Comparison of ENCODE assay signal across 6 cellular contexts in the genomic region with DNA sequence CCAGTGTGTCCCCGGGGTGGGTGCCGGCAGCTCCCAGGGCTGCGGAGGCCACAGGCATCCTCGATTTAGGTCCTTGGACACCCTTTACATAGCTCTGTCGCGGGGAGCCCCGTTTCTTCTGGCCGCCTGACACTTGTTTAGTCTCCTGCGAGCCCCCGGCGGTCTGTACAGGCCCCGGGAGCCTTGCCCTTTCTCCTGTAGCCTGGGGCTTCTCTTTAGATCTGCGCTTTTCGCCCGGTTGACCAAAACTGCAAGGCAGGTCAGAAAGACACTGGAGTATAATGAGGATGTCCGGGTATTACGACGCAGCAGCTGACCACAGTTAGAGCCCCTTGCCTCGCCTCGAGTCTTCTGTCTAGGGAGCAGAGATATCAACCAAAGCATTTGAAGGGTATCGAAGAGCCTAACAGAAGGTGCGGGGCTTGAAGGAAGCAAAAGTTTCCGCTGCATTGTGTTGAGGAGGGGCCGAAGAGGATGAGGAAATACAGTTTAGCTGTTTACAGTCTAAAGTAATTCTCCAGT. TPM values are rescaled to one million over a fixed set of nuclear protein-coding genes. Genes with fewer than 3 reads are reported as not detected.
A peak's percentile ranks its signal among the peaks of the same experiment; 100 is the strongest.
DNase-seq lines count a peak whose midpoint lies in the region; FAIRE-seq and TF ChIP-seq lines count a peak whose summit lies in the region.

No MANE protein-coding gene starts in this region.

- no peaks in the 10 kb centered on the region for H3K9me3 Mint-ChIP-seq in activated T-cell treated with anti-CD3 and anti-CD28 coated beads, Interleukin-2, amount 50 U/mL, for 24 hours

- no peaks in the 10 kb centered on the region for H3K4me1 ChIP-seq in kidney (ENCODE audit: control insufficient read depth in 1 of 2, insufficient read depth in 1 of 2, low read depth in 1 of 2, low read length in 2 of 2)

- H3K4me1 Mint-ChIP-seq in activated T-cell treated with anti-CD3 and anti-CD28 coated beads, Interleukin-2, amount 50 U/mL, for 24 hours (ENCODE audit: low read depth) = peaks cover 46% of the 10 kb centered on the region

- peak overlapping the region; percentile 90 for H3K4me3 Mint-ChIP-seq in activated T-cell treated with anti-CD3 and anti-CD28 coated beads, Interleukin-2, amount 50 U/mL, for 24 hours

- peak overlapping the region; percentile 51 for H2AFZ ChIP-seq in SU-DHL-6 (ENCODE audit: low read depth, low read length, severe bottlenecking)

- peak overlapping the region; percentile 92 for H3K27ac Mint-ChIP-seq in activated T-cell treated with anti-CD3 and anti-CD28 coated beads, Interleukin-2, amount 50 U/mL, for 24 hours

- H3K4me3 ChIP-seq in SU-DHL-6 (ENCODE audit: insufficient read depth, low read length, poor library complexity, severe bottlenecking) = peak overlapping the region; percentile 90
- H3K4me3 ChIP-seq in kidney (ENCODE audit: low read length in 2 of 2) = peak overlapping the region; percentile 84 to 86

- H3F3A ChIP-seq in SU-DHL-6 (ENCODE audit: insufficient read depth) = no peaks in the 10 kb centered on the region

- peak overlapping the region; percentile 80 for H3K4me2 ChIP-seq in SU-DHL-6 (ENCODE audit: low read depth, low read length, poor library complexity, severe bottlenecking)

- H3K27ac ChIP-seq in SU-DHL-6 (ENCODE audit: low read depth, low read length) (peak overlapping the region; percentile 77), kidney (ENCODE audit: low read depth in 2 of 2, low read length in 2 of 2) (peak overlapping the region; percentile 57 to 75)

- H3K27me3 ChIP-seq in SU-DHL-6 (ENCODE audit: low read length) = no peaks in the 10 kb centered on the region

- H3K27me3 Mint-ChIP-seq in activated T-cell treated with anti-CD3 and anti-CD28 coated beads, Interleukin-2, amount 50 U/mL, for 24 hours = no peaks in the 10 kb centered on the region

- no peaks in the 10 kb centered on the region for H3K9me3 ChIP-seq in SU-DHL-6 (ENCODE audit: insufficient read depth, low read length)
- H3K9me3 ChIP-seq in kidney (ENCODE audit: control insufficient read depth in 1 of 2, low read length in 2 of 2) = no peaks in the 10 kb centered on the region

- peaks cover 62% of the 10 kb centered on the region for H3K79me2 ChIP-seq in SU-DHL-6 (ENCODE audit: insufficient read depth, low read length)

- no peaks in the 10 kb centered on the region for H4K20me1 ChIP-seq in SU-DHL-6 (ENCODE audit: low read depth, low read length)

- no peak for TF ChIP-seq CTCF in SU-DHL-6 (IDR thresholded peaks at IDR 0.05; ENCODE audit: insufficient read depth, low read length, poor library complexity, severe bottlenecking)
- TF ChIP-seq CTCF in kidney (IDR thresholded peaks at IDR 0.05; ENCODE audit: borderline replicate concordance, extremely low read depth, insufficient read depth) = no peak

- H3K9ac ChIP-seq in SU-DHL-6 (ENCODE audit: low read length) (peak overlapping the region; percentile 98), kidney (ENCODE audit: low read length in 2 of 2) (peak overlapping the region; percentile 8 to 65)

- no peak for DNase-seq in activated T-cell treated with anti-CD3 and anti-CD28 coated beads, Interleukin-2, amount 50 U/mL, for 24 hours
- DNase-seq in activated T-cell treated with anti-CD3 and anti-CD28 coated beads, Interleukin-2, amount 50 U/mL, for 1 hour = no peak
- DNase-seq in kidney = peak; percentile 80
- DNase-seq in HuH-7.5 (ENCODE audit: low spot score) = no peak
- DNase-seq in ecto neural progenitor cell (ENCODE audit: low spot score) = no peak

- peaks cover 2% of the 10 kb centered on the region; the same call in 1 of the 2 replicates for H3K36me3 ChIP-seq in SU-DHL-6 (ENCODE audit: low read length)
- peaks cover 0 to 4% of the 10 kb centered on the region in 2 donors for H3K36me3 ChIP-seq in kidney (ENCODE audit: control insufficient read depth in 1 of 2, insufficient read depth in 2 of 2, low read length in 2 of 2)

- intact Hi-C loops in kidney (cut with DNase I) = no loop called here

- peaks cover 51% of the 10 kb centered on the region for H3K36me3 Mint-ChIP-seq in activated T-cell treated with anti-CD3 and anti-CD28 coated beads, Interleukin-2, amount 50 U/mL, for 24 hours (ENCODE audit: low read depth)

- H3K9me2 ChIP-seq in SU-DHL-6 (replicated peaks; ENCODE audit: insufficient read depth, low read length) = no peaks in the 10 kb centered on the region

- no peak for FAIRE-seq in kidney (lab: Jason Lieb, UNC)

RNA-seq across cellular contexts. Expression of gene BRCC3, which starts 0.4 kb away (rescaled TPM):
- total RNA-seq in kidney = 23.0 TPM
- 14.4 TPM for polyA plus RNA-seq in kidney (ENCODE audit: insufficient read depth, low read depth, low replicate concordance)

RNA-seq across cellular contexts. Expression of gene CMC4, which starts 0.8 kb away (rescaled TPM):
- 6.6 TPM for total RNA-seq in kidney
- 26.2 TPM for polyA plus RNA-seq in kidney (ENCODE audit: insufficient read depth, low read depth, low replicate concordance)

RNA-seq across cellular contexts. Expression of gene MTCP1, which starts 0.8 kb away (rescaled TPM):
- 23.8 TPM for total RNA-seq in kidney
- polyA plus RNA-seq in kidney (ENCODE audit: insufficient read depth, low read depth, low replicate concordance) = 21.5 TPM

RNA-seq across cellular contexts. Expression of gene FUNDC2, which starts 45.1 kb away (rescaled TPM):
- 98.2 TPM for total RNA-seq in kidney
- 239 TPM for polyA plus RNA-seq in kidney (ENCODE audit: insufficient read depth, low read depth, low replicate concordance)

RNA-seq across cellular contexts. Expression of gene F8, which starts 49.2 kb away (rescaled TPM):
- 41.3 TPM for total RNA-seq in kidney
- 15.1 TPM for polyA plus RNA-seq in kidney (ENCODE audit: insufficient read depth, low read depth, low replicate concordance)
